1 cellular context compared by ENCODE assay signal in genomic region chr12:63995512-63995911, GRCh38.
TF ChIP-seq lines count a peak whose summit lies in the region.

No MANE protein-coding gene starts in this region.

TF ChIP-seq in SK-N-SH treated with all-trans-retinoic acid at 6 μM for 48 hours, 23 proteins besides CTCF, POLR2A, EP300 and RAD21 (continued from another document):
- TF ChIP-seq, protein P1, sequence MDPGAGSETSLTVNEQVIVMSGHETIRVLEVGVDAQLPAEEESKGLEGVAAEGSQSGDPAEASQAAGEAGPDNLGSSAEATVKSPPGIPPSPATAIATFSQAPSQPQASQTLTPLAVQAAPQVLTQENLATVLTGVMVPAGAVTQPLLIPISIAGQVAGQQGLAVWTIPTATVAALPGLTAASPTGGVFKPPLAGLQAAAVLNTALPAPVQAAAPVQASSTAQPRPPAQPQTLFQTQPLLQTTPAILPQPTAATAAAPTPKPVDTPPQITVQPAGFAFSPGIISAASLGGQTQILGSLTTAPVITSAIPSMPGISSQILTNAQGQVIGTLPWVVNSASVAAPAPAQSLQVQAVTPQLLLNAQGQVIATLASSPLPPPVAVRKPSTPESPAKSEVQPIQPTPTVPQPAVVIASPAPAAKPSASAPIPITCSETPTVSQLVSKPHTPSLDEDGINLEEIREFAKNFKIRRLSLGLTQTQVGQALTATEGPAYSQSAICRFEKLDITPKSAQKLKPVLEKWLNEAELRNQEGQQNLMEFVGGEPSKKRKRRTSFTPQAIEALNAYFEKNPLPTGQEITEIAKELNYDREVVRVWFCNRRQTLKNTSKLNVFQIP (CRISPR knock-in tag; IDR thresholded peaks at IDR 0.05; ENCODE audit: borderline replicate concordance, low read depth) = no peak
- no peak for TF ChIP-seq RARB (CRISPR knock-in tag; IDR thresholded peaks at IDR 0.05)
- TF ChIP-seq TSHZ2 (CRISPR knock-in tag; IDR thresholded peaks at IDR 0.05) = no peak
- no peak for TF ChIP-seq PATZ1 (CRISPR knock-in tag; IDR thresholded peaks at IDR 0.05; ENCODE audit: borderline replicate concordance)
- no peak for TF ChIP-seq ARNTL (CRISPR knock-in tag; IDR thresholded peaks at IDR 0.05; ENCODE audit: borderline replicate concordance, low read depth)
- no peak for TF ChIP-seq CSDC2 (CRISPR knock-in tag; IDR thresholded peaks at IDR 0.05)
